ENCODE assay signal across 1 cellular context in the genomic region with DNA sequence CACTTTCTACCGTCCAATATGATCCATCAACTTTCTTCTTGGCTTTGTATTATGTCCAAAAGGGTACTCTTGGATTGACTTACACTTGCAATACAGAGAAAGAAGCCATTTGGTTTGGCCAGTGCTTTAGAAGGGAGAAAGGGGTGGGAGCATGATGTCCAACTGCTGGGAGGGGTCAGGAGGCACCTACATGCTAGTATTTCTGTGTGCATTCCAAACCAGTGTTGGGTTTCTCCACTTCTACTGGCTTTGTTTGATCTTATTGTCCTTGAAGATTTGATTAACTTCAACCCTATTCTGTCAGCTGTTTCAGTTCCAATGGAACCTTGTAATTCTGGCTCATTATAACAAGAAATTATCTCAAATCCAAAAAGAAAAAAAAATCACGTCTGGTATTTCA.
TF ChIP-seq lines count a peak whose summit lies in the region.

No MANE protein-coding gene starts in this region.

TF ChIP-seq in HCT116, 20 proteins besides CTCF, POLR2A, EP300 and RAD21 (continued from another document):
- TF ChIP-seq, protein P1, sequence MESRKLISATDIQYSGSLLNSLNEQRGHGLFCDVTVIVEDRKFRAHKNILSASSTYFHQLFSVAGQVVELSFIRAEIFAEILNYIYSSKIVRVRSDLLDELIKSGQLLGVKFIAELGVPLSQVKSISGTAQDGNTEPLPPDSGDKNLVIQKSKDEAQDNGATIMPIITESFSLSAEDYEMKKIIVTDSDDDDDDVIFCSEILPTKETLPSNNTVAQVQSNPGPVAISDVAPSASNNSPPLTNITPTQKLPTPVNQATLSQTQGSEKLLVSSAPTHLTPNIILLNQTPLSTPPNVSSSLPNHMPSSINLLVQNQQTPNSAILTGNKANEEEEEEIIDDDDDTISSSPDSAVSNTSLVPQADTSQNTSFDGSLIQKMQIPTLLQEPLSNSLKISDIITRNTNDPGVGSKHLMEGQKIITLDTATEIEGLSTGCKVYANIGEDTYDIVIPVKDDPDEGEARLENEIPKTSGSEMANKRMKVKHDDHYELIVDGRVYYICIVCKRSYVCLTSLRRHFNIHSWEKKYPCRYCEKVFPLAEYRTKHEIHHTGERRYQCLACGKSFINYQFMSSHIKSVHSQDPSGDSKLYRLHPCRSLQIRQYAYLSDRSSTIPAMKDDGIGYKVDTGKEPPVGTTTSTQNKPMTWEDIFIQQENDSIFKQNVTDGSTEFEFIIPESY (IDR thresholded peaks at IDR 0.05; ENCODE audit: extremely low read depth, insufficient replicate concordance, low read length): no peak
